ENCODE assay signal across 25 cellular contexts in genomic region chr20:26295006-26295405, GRCh38.
"Had no signal": no experiment of that assay in that cellular context is flagged by ENCODE, and none has a peak within 500 bp of the region (broad histone marks: within the 10 kb centered on the region; RNA-seq: fewer than 3 reads in every experiment).

No MANE protein-coding gene starts in this region.

- H3K9me3 ChIP-seq: esophagus squamous epithelium, gastrocnemius medialis had no signal

- H3K36me3 ChIP-seq: esophagus squamous epithelium, gastrocnemius medialis, heart right ventricle, left lung, lower lobe of right lung had no signal

- H3K27me3 ChIP-seq: esophagus squamous epithelium, gastrocnemius medialis, heart right ventricle, left lung had no signal

- H3K4me1 ChIP-seq: esophagus squamous epithelium, gastrocnemius medialis, heart right ventricle, left lung, lower lobe of right lung had no signal

- H3K27ac ChIP-seq: coronary artery, epithelial cell of prostate, esophagus squamous epithelium, gastrocnemius medialis, heart right ventricle, left lung, lower lobe of right lung had no signal

- H3K4me3 ChIP-seq: coronary artery, esophagus squamous epithelium, gastrocnemius medialis, heart right ventricle, left lung, lower lobe of right lung had no signal

- FAIRE-seq: colon, endometrium, islet of Langerhans, keratinocyte had no signal

- DNase-seq: effector CD8-positive, alpha-beta T cell; effector memory CD8-positive, alpha-beta T cell; endodermal cell; erythroblast; esophagus squamous epithelium; foreskin fibroblast; foreskin melanocyte; gastrocnemius medialis; glutamatergic neuron; head of caudate nucleus; heart right ventricle; hippocampal formation; left cardiac atrium; left lung; left ventricle myocardium superior; lower lobe of right lung; mesenchymal stem cell had no signal

- ATAC-seq: effector memory CD8-positive, alpha-beta T cell; esophagus mucosa; gastrocnemius medialis; heart right ventricle; left cardiac atrium; left lung; left ventricle myocardium superior; lower lobe of right lung; naive thymus-derived CD4-positive, alpha-beta T cell had no signal
